16 cellular contexts compared by ENCODE assay signal in genomic region chr5:79847561-79847960, GRCh38.
DNase-seq lines count a peak whose midpoint lies in the region; ATAC-seq and TF ChIP-seq lines count a peak whose summit lies in the region.
"Had no signal": no experiment of that assay in that cellular context is flagged by ENCODE, and none has a peak within 500 bp of the region (broad histone marks: within the 10 kb centered on the region; RNA-seq: fewer than 3 reads in every experiment).

No MANE protein-coding gene starts in this region.

- H3K9me3 Mint-ChIP-seq in activated CD8-positive, alpha-beta memory T cell treated with anti-CD3 and anti-CD28 coated beads, Interleukin-2, amount 10 ng/mL, durations not matched to agents 7 days and 5 days (ENCODE audit: low read depth) = no peaks in the 10 kb centered on the region
- H3K9me3 Mint-ChIP-seq in endothelial cell (ENCODE audit: unreplicated experiment) (no peaks in the 10 kb centered on the region), type B pancreatic cell (no peaks in the 10 kb centered on the region)
- H3K9me3 Mint-ChIP-seq: CD8-positive, alpha-beta T cell; H9 had no signal

- peaks cover 1% of the 10 kb centered on the region for H3K36me3 Mint-ChIP-seq in activated CD8-positive, alpha-beta memory T cell treated with anti-CD3 and anti-CD28 coated beads, Interleukin-2, amount 10 ng/mL, durations not matched to agents 7 days and 5 days
- H3K36me3 Mint-ChIP-seq in endothelial cell (ENCODE audit: low read depth, unreplicated experiment) (no peaks in the 10 kb centered on the region), type B pancreatic cell (no peaks in the 10 kb centered on the region)
- H3K36me3 Mint-ChIP-seq: CD8-positive, alpha-beta T cell had no signal

- H3K4me3 ChIP-seq in coronary artery (no peak overlapping the region), dorsolateral prefrontal cortex (no peak overlapping the region)
- H3K4me3 ChIP-seq: BLaER1 treated with 17β-estradiol and CSF1 and Interleukin-3, amounts not matched to agents 10 nM and 100 nM had no signal

- H3K27me3 ChIP-seq in dorsolateral prefrontal cortex = no peaks in the 10 kb centered on the region
- H3K27me3 ChIP-seq: BLaER1 treated with 17β-estradiol and CSF1 and Interleukin-3, amounts not matched to agents 10 nM and 100 nM had no signal

- H3K27me3 Mint-ChIP-seq in activated CD8-positive, alpha-beta memory T cell treated with anti-CD3 and anti-CD28 coated beads, Interleukin-2, amount 10 ng/mL, durations not matched to agents 7 days and 5 days = peaks cover 17% of the 10 kb centered on the region
- H3K27me3 Mint-ChIP-seq in endothelial cell (ENCODE audit: unreplicated experiment) (no peaks in the 10 kb centered on the region), type B pancreatic cell (peaks cover 51% of the 10 kb centered on the region)

- DNase-seq in activated CD8-positive, alpha-beta memory T cell treated with anti-CD3 and anti-CD28 coated beads, Interleukin-2, amount 10 ng/mL, durations not matched to agents 7 days and 5 days = peak; percentile 8
- DNase-seq in activated CD8-positive, alpha-beta memory T cell treated with anti-CD3 and anti-CD28 coated beads, Interleukin-2, amount 50 U/mL, for 4 hours = no peak
- peak; percentile 5 for DNase-seq in coronary artery (ENCODE audit: low spot score)
- DNase-seq in endothelial cell (ENCODE audit: low spot score) = no peak
- DNase-seq in type B pancreatic cell (ENCODE audit: extremely low spot score, unreplicated experiment) = peak; percentile 39
- DNase-seq in NCI-H345 treated with DMSO at 0.1 percent for 48 hours (lab: John Stamatoyannopoulos, UW; ENCODE audit: unreplicated experiment) = no peak
- no peak for DNase-seq in dorsolateral prefrontal cortex
- DNase-seq: Calu3; CD8-positive, alpha-beta T cell; DMS79 treated with DMSO at 0.1 percent for 48 hours; GF-D8; GOT3; H9 had no signal

- peaks cover 41% of the 10 kb centered on the region for H3K4me1 Mint-ChIP-seq in activated CD8-positive, alpha-beta memory T cell treated with anti-CD3 and anti-CD28 coated beads, Interleukin-2, amount 10 ng/mL, durations not matched to agents 7 days and 5 days
- H3K4me1 Mint-ChIP-seq in endothelial cell (ENCODE audit: unreplicated experiment) (peaks cover 17% of the 10 kb centered on the region), type B pancreatic cell (ENCODE audit: unreplicated experiment) (no peaks in the 10 kb centered on the region)
- H3K4me1 Mint-ChIP-seq: B cell, H9 had no signal

- TF ChIP-seq CTCF in coronary artery (IDR thresholded peaks at IDR 0.05) (no peak), endothelial cell (IDR thresholded peaks at IDR 0.05; ENCODE audit: unreplicated experiment) (no peak), type B pancreatic cell (conservative IDR thresholded peaks at IDR 0.05) (no peak), dorsolateral prefrontal cortex (IDR thresholded peaks at IDR 0.05 in 54 of 56, conservative IDR thresholded peaks at IDR 0.05 in 2 of 56; ENCODE audit: low read depth in 1 of 56, partially characterized antibody in 56 of 56) (no peak)

- CTCF ChIA-PET in activated CD8-positive, alpha-beta memory T cell treated with anti-CD3 and anti-CD28 coated beads, Interleukin-2, amount 10 ng/mL, durations not matched to agents 7 days and 5 days (lab: Charles Lee) = no interaction called here

- intact Hi-C loops in dorsolateral prefrontal cortex (cut with DNase I) = no loop called here

- no peak overlapping the region for H3K27ac Mint-ChIP-seq in activated CD8-positive, alpha-beta memory T cell treated with anti-CD3 and anti-CD28 coated beads, Interleukin-2, amount 10 ng/mL, durations not matched to agents 7 days and 5 days
- H3K27ac Mint-ChIP-seq in endothelial cell (ENCODE audit: unreplicated experiment) = peak overlapping the region; percentile 0
- no peak overlapping the region for H3K27ac Mint-ChIP-seq in type B pancreatic cell
- H3K27ac Mint-ChIP-seq: B cell; CD8-positive, alpha-beta T cell; H9 had no signal

- H3K27ac ChIP-seq in coronary artery (no peak overlapping the region), dorsolateral prefrontal cortex (no peak overlapping the region)
- H3K27ac ChIP-seq: BLaER1 treated with 17β-estradiol and CSF1 and Interleukin-3, amounts not matched to agents 10 nM and 100 nM had no signal

- ATAC-seq in activated CD8-positive, alpha-beta memory T cell treated with anti-CD3 and anti-CD28 coated beads, Interleukin-2, amount 10 ng/mL, durations not matched to agents 7 days and 5 days = no peak
- ATAC-seq: CD8-positive, alpha-beta T cell; HepG2 had no signal

- no peak overlapping the region for H3K4me3 Mint-ChIP-seq in activated CD8-positive, alpha-beta memory T cell treated with anti-CD3 and anti-CD28 coated beads, Interleukin-2, amount 10 ng/mL, durations not matched to agents 7 days and 5 days
- no peak overlapping the region for H3K4me3 Mint-ChIP-seq in endothelial cell (ENCODE audit: unreplicated experiment)
- no peak overlapping the region for H3K4me3 Mint-ChIP-seq in type B pancreatic cell
- H3K4me3 Mint-ChIP-seq: B cell; CD8-positive, alpha-beta T cell; H9 had no signal

Comparison
In these comparisons a context has a peak if more than half of its experiments do, and no peak if none do; other contexts are left out.
1. DNase-seq: peak in activated CD8-positive, alpha-beta memory T cell treated with anti-CD3 and anti-CD28 coated beads, Interleukin-2, amount 10 ng/mL, durations not matched to agents 7 days and 5 days (single experiment), coronary artery (single experiment) and type B pancreatic cell (single experiment); none in activated CD8-positive, alpha-beta memory T cell treated with anti-CD3 and anti-CD28 coated beads, Interleukin-2, amount 50 U/mL, for 4 hours (single experiment), endothelial cell (single experiment), NCI-H345 treated with DMSO at 0.1 percent for 48 hours (single experiment) and dorsolateral prefrontal cortex (0 of 10).